In genomic region chr4:96969456-96969855, GRCh38 we compare ENCODE assay signal across 24 cellular contexts.
"Had no signal": no experiment of that assay in that cellular context is flagged by ENCODE, and none has a peak within 500 bp of the region (broad histone marks: within the 10 kb centered on the region; RNA-seq: fewer than 3 reads in every experiment).

No MANE protein-coding gene starts in this region.

- H3K9me3 ChIP-seq: esophagus muscularis mucosa, gastrocnemius medialis, lower lobe of right lung, mucosa of descending colon had no signal

- DNase-seq: dermis blood vessel endothelial cell; dorsolateral prefrontal cortex; effector CD4-positive, alpha-beta T cell; effector memory CD4-positive, alpha-beta T cell; foreskin keratinocyte; gastrocnemius medialis; glutamatergic neuron; head of caudate nucleus; heart right ventricle; hippocampal formation; immature natural killer cell; left cardiac atrium; left lung; left ventricle myocardium superior; lower lobe of right lung; mesenchymal stem cell; mucosa of descending colon; naive B cell had no signal

- H3K36me3 Mint-ChIP-seq: naive B cell had no signal

- FAIRE-seq: colon, endothelial cell of umbilical vein, keratinocyte had no signal

- H3K27ac Mint-ChIP-seq: immature natural killer cell, mesothelial cell of epicardium, naive B cell had no signal

- H3K27ac ChIP-seq: coronary artery, dorsolateral prefrontal cortex, esophagus muscularis mucosa, foreskin keratinocyte, gastrocnemius medialis, heart right ventricle, left lung, lower lobe of right lung had no signal

- ATAC-seq: foreskin keratinocyte, gastrocnemius medialis, heart right ventricle, left cardiac atrium, left lung, left ventricle myocardium superior, lower lobe of right lung, mucosa of descending colon had no signal

- H3K4me3 ChIP-seq: coronary artery, dorsolateral prefrontal cortex, esophagus muscularis mucosa, gastrocnemius medialis, heart right ventricle, left lung, lower lobe of right lung, mucosa of descending colon had no signal

- H3K36me3 ChIP-seq: esophagus muscularis mucosa, gastrocnemius medialis, heart right ventricle, left lung, lower lobe of right lung had no signal

- H3K27me3 ChIP-seq: dorsolateral prefrontal cortex, esophagus muscularis mucosa, foreskin keratinocyte, gastrocnemius medialis, heart right ventricle, left lung had no signal

- H3K4me1 ChIP-seq: esophagus muscularis mucosa, foreskin keratinocyte, gastrocnemius medialis, heart right ventricle, left lung, lower lobe of right lung had no signal
